In genomic region chr4:153082322-153083301, GRCh38 we compare ENCODE assay signal across 9 cellular contexts.
A peak's percentile ranks its signal among the peaks of the same experiment; 100 is the strongest.
DNase-seq lines count a peak whose midpoint lies in the region; ATAC-seq, FAIRE-seq and TF ChIP-seq lines count a peak whose summit lies in the region.
"Had no signal": no experiment of that assay in that cellular context is flagged by ENCODE, and none has a peak within 500 bp of the region (broad histone marks: within the 10 kb centered on the region; RNA-seq: fewer than 3 reads in every experiment).

No MANE protein-coding gene starts in this region.

- ATAC-seq in A549: no peak

- no peaks in the 10 kb centered on the region for H3K9me3 Mint-ChIP-seq in activated naive CD8-positive, alpha-beta T cell treated with anti-CD3 and anti-CD28 coated beads for 36 hours
- H3K9me3 Mint-ChIP-seq in activated T-helper 1 cell treated with anti-CD3 and anti-CD28 coated beads, Interleukin-12 subunit alpha, Interleukin-12 subunit beta, Interleukin-2, Interleukin-4 antibody, amounts not matched to agents 30 ng/mL and 10 ng/mL and 1 ng/mL, durations not matched to agents 14 hours and 24 hours and 36 hours: no peaks in the 10 kb centered on the region

- H3K9me3 ChIP-seq in A549: no peaks in the 10 kb centered on the region
- H3K9me3 ChIP-seq in mucosa of stomach (ENCODE audit: control insufficient read depth, low read length): no peaks in the 10 kb centered on the region

- DNase-seq in A549 (ENCODE audit: low read depth in 1 of 2, low spot score in 1 of 2) (no peak), KG1 (lab: John Stamatoyannopoulos, UW) (peak; percentile 17), NCI-H1105 (lab: John Stamatoyannopoulos, UW) (no peak), HK-2 (ENCODE audit: unreplicated experiment) (no peak)
- DNase-seq in activated naive CD8-positive, alpha-beta T cell treated with anti-CD3 and anti-CD28 coated beads for 36 hours: no peak
- no peak for DNase-seq in effector CD4-positive, alpha-beta T cell
- DNase-seq in activated T-helper 1 cell treated with anti-CD3 and anti-CD28 coated beads, Interleukin-12 subunit alpha, Interleukin-12 subunit beta, Interleukin-2, Interleukin-4 antibody, amounts not matched to agents 30 ng/mL and 10 ng/mL and 1 ng/mL, durations not matched to agents 14 hours and 24 hours and 36 hours (ENCODE audit: low spot score): no peak

- no peak overlapping the region for H3K4me3 Mint-ChIP-seq in activated naive CD8-positive, alpha-beta T cell treated with anti-CD3 and anti-CD28 coated beads for 36 hours
- H3K4me3 Mint-ChIP-seq in activated T-helper 1 cell treated with anti-CD3 and anti-CD28 coated beads, Interleukin-12 subunit alpha, Interleukin-12 subunit beta, Interleukin-2, Interleukin-4 antibody, amounts not matched to agents 30 ng/mL and 10 ng/mL and 1 ng/mL, durations not matched to agents 14 hours and 24 hours and 36 hours: no peak overlapping the region

- peak overlapping the region; percentile 16 for H3K27ac Mint-ChIP-seq in activated naive CD8-positive, alpha-beta T cell treated with anti-CD3 and anti-CD28 coated beads for 36 hours
- no peak overlapping the region for H3K27ac Mint-ChIP-seq in activated T-helper 1 cell treated with anti-CD3 and anti-CD28 coated beads, Interleukin-12 subunit alpha, Interleukin-12 subunit beta, Interleukin-2, Interleukin-4 antibody, amounts not matched to agents 30 ng/mL and 10 ng/mL and 1 ng/mL, durations not matched to agents 14 hours and 24 hours and 36 hours

- peak overlapping the region; percentile 50; the same call in 1 of the 3 replicates for H3K4me2 ChIP-seq in A549

- no peaks in the 10 kb centered on the region for H3K36me3 Mint-ChIP-seq in activated naive CD8-positive, alpha-beta T cell treated with anti-CD3 and anti-CD28 coated beads for 36 hours
- no peaks in the 10 kb centered on the region for H3K36me3 Mint-ChIP-seq in activated T-helper 1 cell treated with anti-CD3 and anti-CD28 coated beads, Interleukin-12 subunit alpha, Interleukin-12 subunit beta, Interleukin-2, Interleukin-4 antibody, amounts not matched to agents 30 ng/mL and 10 ng/mL and 1 ng/mL, durations not matched to agents 14 hours and 24 hours and 36 hours (ENCODE audit: low read depth)

- TF ChIP-seq RAD21 in A549 (conservative IDR thresholded peaks at IDR 0.05 in 1 of 2, IDR thresholded peaks at IDR 0.05 in 1 of 2): no peak

- no peak for TF ChIP-seq POLR2A in A549 (IDR thresholded peaks at IDR 0.05; ENCODE audit: low read length)

- no peak for TF ChIP-seq CTCF in A549 (IDR thresholded peaks at IDR 0.05)

- H3K4me1 Mint-ChIP-seq in activated naive CD8-positive, alpha-beta T cell treated with anti-CD3 and anti-CD28 coated beads for 36 hours: peaks cover 41% of the 10 kb centered on the region
- peaks cover 19% of the 10 kb centered on the region for H3K4me1 Mint-ChIP-seq in activated T-helper 1 cell treated with anti-CD3 and anti-CD28 coated beads, Interleukin-12 subunit alpha, Interleukin-12 subunit beta, Interleukin-2, Interleukin-4 antibody, amounts not matched to agents 30 ng/mL and 10 ng/mL and 1 ng/mL, durations not matched to agents 14 hours and 24 hours and 36 hours (ENCODE audit: low read depth)

- H3K9ac ChIP-seq in mucosa of stomach (ENCODE audit: low read length): peak overlapping the region; percentile 32

- H3K36me3 ChIP-seq in mucosa of stomach (ENCODE audit: control insufficient read depth, insufficient read depth, low read length): no peaks in the 10 kb centered on the region

- intact Hi-C loops in activated T-helper 1 cell treated with anti-CD3 and anti-CD28 coated beads, Interleukin-12 subunit alpha, Interleukin-12 subunit beta, Interleukin-2, Interleukin-4 antibody, amounts not matched to agents 30 ng/mL and 10 ng/mL and 1 ng/mL, durations not matched to agents 14 hours and 24 hours and 36 hours (cut with micrococcal nuclease): loop anchor here (1.0 kb wide), 3 partner anchors 46 to 668 kb away; no protein-coding TSS in a partner anchor

- no peaks in the 10 kb centered on the region for H3K27me3 ChIP-seq in mucosa of stomach (ENCODE audit: control insufficient read depth, insufficient read depth, low read length)

- H3K27ac ChIP-seq in A549: peak overlapping the region; percentile 49 to 68; a peak in 5 of 6 replicates
- H3K27ac ChIP-seq: C4-2B had no signal

- POLR2A ChIA-PET in A549 (lab: Yijun Ruan, JAX): interaction anchor here (0.8 kb wide), 1 partner anchor 45 kb away, joined by 3 read pairs; no protein-coding TSS in a partner anchor

- peaks cover 18% of the 10 kb centered on the region for H3K27me3 Mint-ChIP-seq in activated naive CD8-positive, alpha-beta T cell treated with anti-CD3 and anti-CD28 coated beads for 36 hours
- peaks cover 28% of the 10 kb centered on the region for H3K27me3 Mint-ChIP-seq in activated T-helper 1 cell treated with anti-CD3 and anti-CD28 coated beads, Interleukin-12 subunit alpha, Interleukin-12 subunit beta, Interleukin-2, Interleukin-4 antibody, amounts not matched to agents 30 ng/mL and 10 ng/mL and 1 ng/mL, durations not matched to agents 14 hours and 24 hours and 36 hours (ENCODE audit: insufficient read depth)

- no peak for FAIRE-seq in A549 (lab: Jason Lieb, UNC)

- CTCF ChIA-PET in A549 (lab: Yijun Ruan, JAX): interaction anchor here (0.7 to 6.5 kb wide), 29 partner anchors 8 to 453 kb away, joined by 3 to 155 read pairs (median 4); no protein-coding TSS in a partner anchor

- H3K4me3 ChIP-seq in A549: no peak overlapping the region
- no peak overlapping the region for H3K4me3 ChIP-seq in mucosa of stomach (ENCODE audit: low read length)

- H3K4me1 ChIP-seq in A549 (peaks cover 3% of the 10 kb centered on the region; the same call in 1 of the 3 replicates), mucosa of stomach (ENCODE audit: control insufficient read depth, insufficient read depth, low read length) (peaks cover 8% of the 10 kb centered on the region)

- WGBS in A549 (ENCODE audit: missing lambda C conversion rate): 79% methylated on average over 7 of the region's 15 CpGs

- no peak for TF ChIP-seq EP300 in A549 (IDR thresholded peaks at IDR 0.05)

TF ChIP-seq in A549, 52 proteins besides CTCF, POLR2A, EP300 and RAD21 (continues in another document):
- no peak for TF ChIP-seq FOSL2 (IDR thresholded peaks at IDR 0.05)
- TF ChIP-seq FOSL2 (CRISPR knock-in tag; IDR thresholded peaks at IDR 0.05): no peak
- no peak for TF ChIP-seq JUN (IDR thresholded peaks at IDR 0.05)
- no peak for TF ChIP-seq CBX2 (IDR thresholded peaks at IDR 0.05; ENCODE audit: borderline replicate concordance, low read depth)
- TF ChIP-seq USF2 (IDR thresholded peaks at IDR 0.05): no peak
- no peak for TF ChIP-seq REST (IDR thresholded peaks at IDR 0.05)
- no peak for TF ChIP-seq NFE2L2 (conservative IDR thresholded peaks at IDR 0.05; ENCODE audit: low read length)
- no peak for TF ChIP-seq ESRRA (IDR thresholded peaks at IDR 0.05; ENCODE audit: borderline replicate concordance, low read length)
- TF ChIP-seq MAX (IDR thresholded peaks at IDR 0.05): no peak
- TF ChIP-seq SMC3 (IDR thresholded peaks at IDR 0.05): no peak
- TF ChIP-seq TP53 (CRISPR knock-in tag; IDR thresholded peaks at IDR 0.05): no peak
- TF ChIP-seq RCOR1 (IDR thresholded peaks at IDR 0.05; ENCODE audit: low read depth, low read length): no peak
- no peak for TF ChIP-seq HES2 (IDR thresholded peaks at IDR 0.05)
